ENCODE assay signal across 20 cellular contexts in the genomic region with DNA sequence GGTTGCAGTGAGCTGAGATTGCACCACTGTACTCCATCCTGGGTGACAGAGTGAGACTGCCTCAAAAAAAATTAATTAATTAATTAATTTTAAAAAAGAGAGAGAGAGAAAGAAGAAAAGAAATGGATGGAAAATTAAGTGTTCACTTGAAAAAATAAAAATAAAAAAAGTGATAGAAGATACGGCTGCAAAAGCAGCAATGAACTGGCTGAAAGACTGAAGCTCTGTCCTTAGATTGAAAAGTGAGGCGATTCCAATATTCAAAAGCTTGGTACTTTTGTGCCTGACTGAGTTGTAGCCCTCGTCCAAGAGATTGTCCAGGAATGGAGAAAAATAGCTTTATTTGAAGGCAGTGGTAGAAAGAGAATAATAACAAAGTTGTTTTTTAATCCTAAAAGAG.
A peak's percentile ranks its signal among the peaks of the same experiment; 100 is the strongest.
DNase-seq lines count a peak whose midpoint lies in the region; ATAC-seq, FAIRE-seq and TF ChIP-seq lines count a peak whose summit lies in the region.
"Had no signal": no experiment of that assay in that cellular context is flagged by ENCODE, and none has a peak within 500 bp of the region (broad histone marks: within the 10 kb centered on the region; RNA-seq: fewer than 3 reads in every experiment).

No MANE protein-coding gene starts in this region.

- H3K36me3 Mint-ChIP-seq in CD4-positive, alpha-beta T cell (ENCODE audit: low read depth): no peaks in the 10 kb centered on the region
- no peaks in the 10 kb centered on the region for H3K36me3 Mint-ChIP-seq in activated T-helper 1 cell treated with anti-CD3 and anti-CD28 coated beads, Interleukin-12 subunit alpha, Interleukin-12 subunit beta, Interleukin-2, Interleukin-4 antibody, amounts not matched to agents 30 ng/mL and 10 ng/mL and 1 ng/mL, durations not matched to agents 14 hours and 24 hours and 36 hours (ENCODE audit: low read depth)
- H3K36me3 Mint-ChIP-seq: CD4-positive, CD25-positive, alpha-beta regulatory T cell had no signal

- H3K9me3 Mint-ChIP-seq in CD4-positive, alpha-beta T cell: no peaks in the 10 kb centered on the region
- H3K9me3 Mint-ChIP-seq in activated T-helper 1 cell treated with anti-CD3 and anti-CD28 coated beads, Interleukin-12 subunit alpha, Interleukin-12 subunit beta, Interleukin-2, Interleukin-4 antibody, amounts not matched to agents 30 ng/mL and 10 ng/mL and 1 ng/mL, durations not matched to agents 14 hours and 24 hours and 36 hours: no peaks in the 10 kb centered on the region
- H3K9me3 Mint-ChIP-seq: CD4-positive, CD25-positive, alpha-beta regulatory T cell had no signal

- POLR2A ChIA-PET in CD4-positive, alpha-beta T cell (lab: Charles Lee): no interaction called here

- peak overlapping the region; percentile 47 for H3K27ac Mint-ChIP-seq in CD4-positive, alpha-beta T cell
- H3K27ac Mint-ChIP-seq in activated T-helper 1 cell treated with anti-CD3 and anti-CD28 coated beads, Interleukin-12 subunit alpha, Interleukin-12 subunit beta, Interleukin-2, Interleukin-4 antibody, amounts not matched to agents 30 ng/mL and 10 ng/mL and 1 ng/mL, durations not matched to agents 14 hours and 24 hours and 36 hours: peak overlapping the region; percentile 11
- H3K27ac Mint-ChIP-seq: CD4-positive, CD25-positive, alpha-beta regulatory T cell; CD8-positive, alpha-beta T cell had no signal

- intact Hi-C loops in CD4-positive, alpha-beta T cell (cut with DNase I, micrococcal nuclease): loop anchor here in 1 of 2 experiments (10.0 kb wide), 1 partner anchor 678 kb away; no protein-coding TSS in a partner anchor
- intact Hi-C loops in activated T-helper 1 cell treated with anti-CD3 and anti-CD28 coated beads, Interleukin-12 subunit alpha, Interleukin-12 subunit beta, Interleukin-2, Interleukin-4 antibody, amounts not matched to agents 30 ng/mL and 10 ng/mL and 1 ng/mL, durations not matched to agents 14 hours and 24 hours and 36 hours (cut with micrococcal nuclease): loop anchor here (5.0 kb wide), 1 partner anchor 450 kb away; no protein-coding TSS in a partner anchor

- no peak overlapping the region for H3K4me3 Mint-ChIP-seq in CD4-positive, alpha-beta T cell
- no peak overlapping the region for H3K4me3 Mint-ChIP-seq in activated T-helper 1 cell treated with anti-CD3 and anti-CD28 coated beads, Interleukin-12 subunit alpha, Interleukin-12 subunit beta, Interleukin-2, Interleukin-4 antibody, amounts not matched to agents 30 ng/mL and 10 ng/mL and 1 ng/mL, durations not matched to agents 14 hours and 24 hours and 36 hours
- H3K4me3 Mint-ChIP-seq: CD14-positive monocyte had no signal

- ATAC-seq in CD4-positive, alpha-beta T cell (ENCODE audit: poor library complexity): no peak
- ATAC-seq in GM19324 (IDR thresholded peaks at IDR 0.05; ENCODE audit: low FRiP score, unreplicated experiment): no peak
- ATAC-seq: CD8-positive, alpha-beta T cell had no signal

- H3K27ac ChIP-seq in CD4-positive, alpha-beta T cell (ENCODE audit: low read depth, low read length): no peak overlapping the region
- peak overlapping the region; percentile 11 for H3K27ac ChIP-seq in caudate nucleus (ENCODE audit: low read depth, low read length)
- H3K27ac ChIP-seq: BLaER1 had no signal

- no peak for FAIRE-seq in RCC 7860 (lab: Jason Lieb, UNC)
- FAIRE-seq: A204.1, D721Med, G401.6, GM12891 had no signal

- peaks cover 13% of the 10 kb centered on the region for H3K4me1 Mint-ChIP-seq in CD4-positive, alpha-beta T cell (ENCODE audit: low read depth)
- H3K4me1 Mint-ChIP-seq in activated T-helper 1 cell treated with anti-CD3 and anti-CD28 coated beads, Interleukin-12 subunit alpha, Interleukin-12 subunit beta, Interleukin-2, Interleukin-4 antibody, amounts not matched to agents 30 ng/mL and 10 ng/mL and 1 ng/mL, durations not matched to agents 14 hours and 24 hours and 36 hours (ENCODE audit: low read depth): peaks cover 7% of the 10 kb centered on the region

- H3K27me3 Mint-ChIP-seq in CD4-positive, alpha-beta T cell: no peaks in the 10 kb centered on the region
- H3K27me3 Mint-ChIP-seq in activated T-helper 1 cell treated with anti-CD3 and anti-CD28 coated beads, Interleukin-12 subunit alpha, Interleukin-12 subunit beta, Interleukin-2, Interleukin-4 antibody, amounts not matched to agents 30 ng/mL and 10 ng/mL and 1 ng/mL, durations not matched to agents 14 hours and 24 hours and 36 hours (ENCODE audit: insufficient read depth): peaks cover under 1% of the 10 kb centered on the region

- no peak for DNase-seq in CD4-positive, alpha-beta T cell
- DNase-seq in activated T-helper 1 cell treated with anti-CD3 and anti-CD28 coated beads, Interleukin-12 subunit alpha, Interleukin-12 subunit beta, Interleukin-2, Interleukin-4 antibody, amounts not matched to agents 30 ng/mL and 10 ng/mL and 1 ng/mL, durations not matched to agents 14 hours and 24 hours and 36 hours (ENCODE audit: low spot score): no peak
- DNase-seq in caudate nucleus (lab: John Stamatoyannopoulos, UW) (no peak), RCC 7860 (ENCODE audit: low spot score) (no peak)
- DNase-seq: 8988T; ACHN; BE2C; Caco-2; Calu3; CD4-positive, CD25-positive, alpha-beta regulatory T cell; CD8-positive, alpha-beta T cell; DMS79 treated with DMSO at 0.1 percent for 48 hours; GF-D8 had no signal

- no peaks in the 10 kb centered on the region for H3K27me3 ChIP-seq in CD4-positive, alpha-beta T cell (ENCODE audit: control insufficient read depth, insufficient read depth, low read length)
- H3K27me3 ChIP-seq: BE2C, BLaER1 had no signal

- CTCF ChIA-PET in CD4-positive, alpha-beta T cell (lab: Charles Lee): interaction anchor here (0.7 kb wide), 1 partner anchor 360 kb away, joined by 3 read pairs; no protein-coding TSS in a partner anchor

- TF ChIP-seq CTCF in CD4-positive, alpha-beta T cell (IDR thresholded peaks at IDR 0.05): no peak

- H3K9me3 ChIP-seq in CD4-positive, alpha-beta T cell (ENCODE audit: control insufficient read depth, low read length): no peaks in the 10 kb centered on the region
- H3K9me3 ChIP-seq: BE2C, BLaER1, Caco-2 had no signal
